In genomic region chr20:62923669-62924566, GRCh38 we compare ENCODE assay signal across 1 cellular context.
TF ChIP-seq lines count a peak whose summit lies in the region.

No MANE protein-coding gene starts in this region.

TF ChIP-seq in K562, 482 proteins besides CTCF, POLR2A, EP300 and RAD21:
- TF ChIP-seq CTBP1 (IDR thresholded peaks at IDR 0.05; ENCODE audit: borderline replicate concordance) (no peak), ADNP (tag; IDR thresholded peaks at IDR 0.05) (no peak), ILF3 (IDR thresholded peaks at IDR 0.05; ENCODE audit: borderline replicate concordance) (no peak), ZNF12 (CRISPR knock-in tag; IDR thresholded peaks at IDR 0.05) (no peak), SREBF2 (CRISPR knock-in tag; IDR thresholded peaks at IDR 0.05) (no peak), NFATC3 (IDR thresholded peaks at IDR 0.05) (no peak), STAG1 (CRISPR knock-in tag; IDR thresholded peaks at IDR 0.05; ENCODE audit: borderline replicate concordance) (no peak), SFPQ (IDR thresholded peaks at IDR 0.05; ENCODE audit: low read depth, low read length) (no peak), CBX2 (IDR thresholded peaks at IDR 0.05; ENCODE audit: insufficient read depth, low read length, poor library complexity, severe bottlenecking) (no peak), SNIP1 (IDR thresholded peaks at IDR 0.05; ENCODE audit: low read depth) (no peak), ZNF589 (CRISPR knock-in tag; IDR thresholded peaks at IDR 0.05; ENCODE audit: low read depth) (no peak), ATF6 (CRISPR knock-in tag; IDR thresholded peaks at IDR 0.05) (no peak)
